1 cellular context compared by ENCODE assay signal in the genomic region with DNA sequence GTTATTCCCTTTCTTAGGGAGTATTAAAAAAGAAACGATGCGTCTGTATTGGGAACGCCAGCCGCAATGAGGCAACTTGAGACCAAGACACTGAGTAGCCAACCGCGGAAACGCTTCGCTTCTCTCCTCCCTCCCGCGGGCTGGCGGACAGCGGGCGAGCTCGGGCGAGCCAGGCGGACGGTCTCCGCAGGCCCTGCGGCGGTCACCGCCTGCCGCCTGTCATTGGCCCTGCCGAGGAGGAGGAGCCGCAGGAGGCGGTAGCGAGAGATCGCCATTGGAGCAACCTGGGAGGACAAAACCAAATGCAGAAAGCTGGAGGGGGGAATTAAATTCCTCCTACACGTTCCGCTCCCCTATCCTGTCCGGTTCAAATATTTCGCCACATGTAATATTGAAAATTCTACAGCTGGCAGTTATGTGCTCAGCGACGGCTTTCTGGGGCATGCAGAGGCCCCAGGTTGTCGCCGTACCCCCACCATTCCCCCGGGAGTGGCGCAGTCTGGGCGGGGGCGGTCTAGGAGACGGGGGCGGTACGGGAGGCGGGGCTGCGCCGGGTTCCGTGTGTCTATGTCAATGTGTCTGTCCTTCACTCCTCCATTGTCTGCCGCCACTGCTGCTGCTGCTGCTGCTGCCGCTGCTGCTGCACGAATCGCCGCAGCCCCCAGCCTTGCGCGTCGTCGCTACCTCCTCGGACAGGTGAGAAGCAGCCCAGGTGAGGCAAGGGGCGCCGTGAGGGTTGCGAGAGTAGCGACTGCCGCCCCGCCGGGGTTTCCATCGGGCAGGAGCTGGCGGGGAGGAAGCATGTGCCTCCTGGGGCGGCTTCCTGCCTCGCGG.
TF ChIP-seq lines count a peak whose summit lies in the region.

ANKMY2 (minus strand) TSS at position 162 of the 834 bp plus-strand sequence. CDS start 181 bp downstream, outside the sequence.
BZW2 (plus strand) TSS at position 589 of the 834 bp plus-strand sequence. CDS start 19,263 bp downstream, outside the sequence.

TF ChIP-seq in HepG2, 621 proteins besides CTCF, POLR2A, EP300 and RAD21 (continued from another document and continues in another):
- TF ChIP-seq, protein P1, sequence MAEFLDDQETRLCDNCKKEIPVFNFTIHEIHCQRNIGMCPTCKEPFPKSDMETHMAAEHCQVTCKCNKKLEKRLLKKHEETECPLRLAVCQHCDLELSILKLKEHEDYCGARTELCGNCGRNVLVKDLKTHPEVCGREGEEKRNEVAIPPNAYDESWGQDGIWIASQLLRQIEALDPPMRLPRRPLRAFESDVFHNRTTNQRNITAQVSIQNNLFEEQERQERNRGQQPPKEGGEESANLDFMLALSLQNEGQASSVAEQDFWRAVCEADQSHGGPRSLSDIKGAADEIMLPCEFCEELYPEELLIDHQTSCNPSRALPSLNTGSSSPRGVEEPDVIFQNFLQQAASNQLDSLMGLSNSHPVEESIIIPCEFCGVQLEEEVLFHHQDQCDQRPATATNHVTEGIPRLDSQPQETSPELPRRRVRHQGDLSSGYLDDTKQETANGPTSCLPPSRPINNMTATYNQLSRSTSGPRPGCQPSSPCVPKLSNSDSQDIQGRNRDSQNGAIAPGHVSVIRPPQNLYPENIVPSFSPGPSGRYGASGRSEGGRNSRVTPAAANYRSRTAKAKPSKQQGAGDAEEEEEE (CRISPR knock-in tag; IDR thresholded peaks at IDR 0.05; ENCODE audit: borderline replicate concordance), result no peak
- TF ChIP-seq REST (IDR thresholded peaks at IDR 0.05; ENCODE audit: borderline replicate concordance in 1 of 2, low read depth in 1 of 2, low read length in 2 of 2) (peak in 1 of 2 experiments; percentile 82; a peak in 1 of 4 replicates), IKZF1 (IDR thresholded peaks at IDR 0.05) (no peak), NR3C1 (CRISPR knock-in tag; IDR thresholded peaks at IDR 0.05) (0 out of 2 replicates have a peak, but pooled peaks have one; percentile 54), ZNF318 (CRISPR knock-in tag; IDR thresholded peaks at IDR 0.05) (peak; percentile 54; the same call in 1 of the 2 replicates), ZNF747 (CRISPR knock-in tag; IDR thresholded peaks at IDR 0.05; ENCODE audit: borderline replicate concordance) (peak; percentile 72; the same call in 1 of the 2 replicates), HBP1 (CRISPR knock-in tag; IDR thresholded peaks at IDR 0.05; ENCODE audit: low read depth) (peak; percentile 85), SMARCE1 (IDR thresholded peaks at IDR 0.05; ENCODE audit: borderline replicate concordance) (no peak), SALL2 (CRISPR knock-in tag; IDR thresholded peaks at IDR 0.05) (0 out of 2 replicates have a peak, but pooled peaks have one; percentile 25), EZH2 (conservative IDR thresholded peaks at IDR 0.05; ENCODE audit: low read depth, low read length) (no peak), ELF4 (CRISPR knock-in tag; IDR thresholded peaks at IDR 0.05; ENCODE audit: borderline replicate concordance) (0 out of 2 replicates have a peak, but pooled peaks have one; percentile 3), NFIC (IDR thresholded peaks at IDR 0.05; ENCODE audit: low read length) (no peak), MTA1 (CRISPR knock-in tag; IDR thresholded peaks at IDR 0.05; ENCODE audit: borderline replicate concordance) (0 out of 2 replicates have a peak, but pooled peaks have one; percentile 57), TRIM24 (CRISPR knock-in tag; IDR thresholded peaks at IDR 0.05) (no peak)
- TF ChIP-seq, protein P2, sequence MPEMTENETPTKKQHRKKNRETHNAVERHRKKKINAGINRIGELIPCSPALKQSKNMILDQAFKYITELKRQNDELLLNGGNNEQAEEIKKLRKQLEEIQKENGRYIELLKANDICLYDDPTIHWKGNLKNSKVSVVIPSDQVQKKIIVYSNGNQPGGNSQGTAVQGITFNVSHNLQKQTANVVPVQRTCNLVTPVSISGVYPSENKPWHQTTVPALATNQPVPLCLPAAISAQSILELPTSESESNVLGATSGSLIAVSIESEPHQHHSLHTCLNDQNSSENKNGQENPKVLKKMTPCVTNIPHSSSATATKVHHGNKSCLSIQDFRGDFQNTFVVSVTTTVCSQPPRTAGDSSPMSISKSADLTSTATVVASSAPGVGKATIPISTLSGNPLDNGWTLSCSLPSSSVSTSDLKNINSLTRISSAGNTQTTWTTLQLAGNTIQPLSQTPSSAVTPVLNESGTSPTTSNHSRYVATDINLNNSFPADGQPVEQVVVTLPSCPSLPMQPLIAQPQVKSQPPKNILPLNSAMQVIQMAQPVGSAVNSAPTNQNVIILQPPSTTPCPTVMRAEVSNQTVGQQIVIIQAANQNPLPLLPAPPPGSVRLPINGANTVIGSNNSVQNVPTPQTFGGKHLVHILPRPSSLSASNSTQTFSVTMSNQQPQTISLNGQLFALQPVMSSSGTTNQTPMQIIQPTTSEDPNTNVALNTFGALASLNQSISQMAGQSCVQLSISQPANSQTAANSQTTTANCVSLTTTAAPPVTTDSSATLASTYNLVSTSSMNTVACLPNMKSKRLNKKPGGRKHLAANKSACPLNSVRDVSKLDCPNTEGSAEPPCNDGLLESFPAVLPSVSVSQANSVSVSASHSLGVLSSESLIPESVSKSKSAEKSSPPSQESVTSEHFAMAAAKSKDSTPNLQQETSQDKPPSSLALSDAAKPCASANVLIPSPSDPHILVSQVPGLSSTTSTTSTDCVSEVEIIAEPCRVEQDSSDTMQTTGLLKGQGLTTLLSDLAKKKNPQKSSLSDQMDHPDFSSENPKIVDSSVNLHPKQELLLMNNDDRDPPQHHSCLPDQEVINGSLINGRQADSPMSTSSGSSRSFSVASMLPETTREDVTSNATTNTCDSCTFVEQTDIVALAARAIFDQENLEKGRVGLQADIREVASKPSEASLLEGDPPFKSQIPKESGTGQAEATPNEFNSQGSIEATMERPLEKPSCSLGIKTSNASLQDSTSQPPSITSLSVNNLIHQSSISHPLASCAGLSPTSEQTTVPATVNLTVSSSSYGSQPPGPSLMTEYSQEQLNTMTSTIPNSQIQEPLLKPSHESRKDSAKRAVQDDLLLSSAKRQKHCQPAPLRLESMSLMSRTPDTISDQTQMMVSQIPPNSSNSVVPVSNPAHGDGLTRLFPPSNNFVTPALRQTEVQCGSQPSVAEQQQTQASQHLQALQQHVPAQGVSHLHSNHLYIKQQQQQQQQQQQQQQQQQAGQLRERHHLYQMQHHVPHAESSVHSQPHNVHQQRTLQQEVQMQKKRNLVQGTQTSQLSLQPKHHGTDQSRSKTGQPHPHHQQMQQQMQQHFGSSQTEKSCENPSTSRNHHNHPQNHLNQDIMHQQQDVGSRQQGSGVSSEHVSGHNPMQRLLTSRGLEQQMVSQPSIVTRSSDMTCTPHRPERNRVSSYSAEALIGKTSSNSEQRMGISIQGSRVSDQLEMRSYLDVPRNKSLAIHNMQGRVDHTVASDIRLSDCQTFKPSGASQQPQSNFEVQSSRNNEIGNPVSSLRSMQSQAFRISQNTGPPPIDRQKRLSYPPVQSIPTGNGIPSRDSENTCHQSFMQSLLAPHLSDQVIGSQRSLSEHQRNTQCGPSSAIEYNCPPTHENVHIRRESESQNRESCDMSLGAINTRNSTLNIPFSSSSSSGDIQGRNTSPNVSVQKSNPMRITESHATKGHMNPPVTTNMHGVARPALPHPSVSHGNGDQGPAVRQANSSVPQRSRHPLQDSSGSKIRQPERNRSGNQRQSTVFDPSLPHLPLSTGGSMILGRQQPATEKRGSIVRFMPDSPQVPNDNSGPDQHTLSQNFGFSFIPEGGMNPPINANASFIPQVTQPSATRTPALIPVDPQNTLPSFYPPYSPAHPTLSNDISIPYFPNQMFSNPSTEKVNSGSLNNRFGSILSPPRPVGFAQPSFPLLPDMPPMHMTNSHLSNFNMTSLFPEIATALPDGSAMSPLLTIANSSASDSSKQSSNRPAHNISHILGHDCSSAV (CRISPR knock-in tag; IDR thresholded peaks at IDR 0.05; ENCODE audit: borderline replicate concordance), result no peak
